In genomic region chr1:35191429-35192055, GRCh38 we compare ENCODE assay signal across 8 cellular contexts. TPM values are rescaled to one million over a fixed set of nuclear protein-coding genes. Genes with fewer than 3 reads are reported as not detected.
DNase-seq lines count a peak whose midpoint lies in the region; ATAC-seq and TF ChIP-seq lines count a peak whose summit lies in the region.

No MANE protein-coding gene starts in this region.

- H3K4me3 Mint-ChIP-seq in activated T-cell treated with anti-CD3 and anti-CD28 coated beads, Interleukin-2, amount 50 U/mL, for 72 hours = peak overlapping the region; percentile 95 to 100
- peak overlapping the region; percentile 96 for H3K4me3 Mint-ChIP-seq in type B pancreatic cell

- H3K36me3 Mint-ChIP-seq in activated T-cell treated with anti-CD3 and anti-CD28 coated beads, Interleukin-2, amount 50 U/mL, for 72 hours (ENCODE audit: insufficient read depth in 2 of 2) = peaks cover 34 to 54% of the 10 kb centered on the region in 2 donors
- H3K36me3 Mint-ChIP-seq in type B pancreatic cell = peaks cover 52% of the 10 kb centered on the region

- no peaks in the 10 kb centered on the region for H3K27me3 Mint-ChIP-seq in activated T-cell treated with anti-CD3 and anti-CD28 coated beads, Interleukin-2, amount 50 U/mL, for 72 hours (ENCODE audit: low read depth)
- no peaks in the 10 kb centered on the region for H3K27me3 Mint-ChIP-seq in type B pancreatic cell

- no peak for ATAC-seq in activated T-cell treated with anti-CD3 and anti-CD28 coated beads, Interleukin-2, amount 50 U/mL, for 72 hours (replicated peaks in 1 of 2)
- ATAC-seq in lower lobe of right lung (no peak), HG03460 (IDR thresholded peaks at IDR 0.05; ENCODE audit: unreplicated experiment) (no peak), HG03354 (IDR thresholded peaks at IDR 0.05; ENCODE audit: poor library complexity, severe bottlenecking, unreplicated experiment) (no peak), HG03457 (IDR thresholded peaks at IDR 0.05; ENCODE audit: unreplicated experiment) (no peak)

- H3K4me1 Mint-ChIP-seq in activated T-cell treated with anti-CD3 and anti-CD28 coated beads, Interleukin-2, amount 50 U/mL, for 72 hours (ENCODE audit: low read depth) = peaks cover 67% of the 10 kb centered on the region
- peaks cover 45% of the 10 kb centered on the region for H3K4me1 Mint-ChIP-seq in type B pancreatic cell (ENCODE audit: unreplicated experiment)

- H3K36me3 ChIP-seq in lower lobe of right lung = peaks cover 48% of the 10 kb centered on the region

- peak overlapping the region; percentile 99 for H3K27ac ChIP-seq in lower lobe of right lung

- no peaks in the 10 kb centered on the region for H3K27me3 ChIP-seq in lower lobe of right lung (ENCODE audit: low read depth)

- TF ChIP-seq CTCF in astrocyte of the spinal cord (IDR thresholded peaks at IDR 0.05; ENCODE audit: low read depth, low read length) (no peak), lower lobe of right lung (IDR thresholded peaks at IDR 0.05) (no peak), type B pancreatic cell (conservative IDR thresholded peaks at IDR 0.05) (no peak)

- H3K4me1 ChIP-seq in lower lobe of right lung = peaks cover 54% of the 10 kb centered on the region

- intact Hi-C loops in lower lobe of right lung (cut with DNase I) = no loop called here

- no peaks in the 10 kb centered on the region for H3K9me3 Mint-ChIP-seq in activated T-cell treated with anti-CD3 and anti-CD28 coated beads, Interleukin-2, amount 50 U/mL, for 72 hours
- no peaks in the 10 kb centered on the region for H3K9me3 Mint-ChIP-seq in type B pancreatic cell

- H3K9me3 ChIP-seq in lower lobe of right lung = no peaks in the 10 kb centered on the region

- DNase-seq in activated T-cell treated with anti-CD3 and anti-CD28 coated beads, Interleukin-2, amount 50 U/mL, for 72 hours = no peak
- DNase-seq in activated T-cell treated with anti-CD3 and anti-CD28 coated beads, Interleukin-2, amount 50 U/mL, for 48 hours = no peak
- DNase-seq in astrocyte of the spinal cord (ENCODE audit: low read depth, low spot score) = no peak
- DNase-seq in lower lobe of right lung = no peak
- no peak for DNase-seq in type B pancreatic cell (ENCODE audit: extremely low spot score, unreplicated experiment)

- H3K4me3 ChIP-seq in astrocyte of the spinal cord (ENCODE audit: low read depth, low read length) (peak overlapping the region; percentile 99), lower lobe of right lung (peak overlapping the region; percentile 97)

- in situ Hi-C loops in astrocyte of the spinal cord (cut with HindIII; ENCODE audit: low sequenced_read_pairs) = no loop called here

- peak overlapping the region; percentile 99 for H3K27ac Mint-ChIP-seq in activated T-cell treated with anti-CD3 and anti-CD28 coated beads, Interleukin-2, amount 50 U/mL, for 72 hours
- peak overlapping the region; percentile 87 for H3K27ac Mint-ChIP-seq in type B pancreatic cell

RNA-seq across cellular contexts. Expression of gene SFPQ, which starts 1.4 kb away (rescaled TPM):
- 100 to 1,000 TPM; 288 to 297 TPM for total RNA-seq in activated T-cell treated with anti-CD3 and anti-CD28 coated beads, Interleukin-2, amount 50 U/mL, for 72 hours
- total RNA-seq in lower lobe of right lung (182 TPM), type B pancreatic cell (ENCODE audit: low replicate concordance) (256 and 445 TPM in 2 replicates)
